8 cellular contexts compared by ENCODE assay signal in genomic region chr1:161314201-161314981, GRCh38. TPM values are rescaled to one million over a fixed set of nuclear protein-coding genes. Genes with fewer than 3 reads are reported as not detected.
DNase-seq lines count a peak whose midpoint lies in the region; ATAC-seq and TF ChIP-seq lines count a peak whose summit lies in the region.

SDHC (plus strand) TSS chr1:161314381; CDS start chr1:161314406, 25 bp downstream.

- H3K9me3 Mint-ChIP-seq in activated T-helper 17 cell treated with anti-CD3 and anti-CD28 coated beads, Interleukin-2, amount 50 U/mL, for 72 hours: no peaks in the 10 kb centered on the region
- no peaks in the 10 kb centered on the region for H3K9me3 Mint-ChIP-seq in naive thymus-derived CD8-positive, alpha-beta T cell

- peak; percentile 40 for TF ChIP-seq CTCF in fibroblast of mammary gland (conservative IDR thresholded peaks at IDR 0.05; ENCODE audit: control insufficient read depth, insufficient read depth, low read depth, low read length)

- H3K36me3 Mint-ChIP-seq in activated T-helper 17 cell treated with anti-CD3 and anti-CD28 coated beads, Interleukin-2, amount 50 U/mL, for 72 hours (ENCODE audit: low read depth): peaks cover 6% of the 10 kb centered on the region
- H3K36me3 Mint-ChIP-seq in naive thymus-derived CD8-positive, alpha-beta T cell: peaks cover 0 to 8% (median 2%) of the 10 kb centered on the region in 3 donors

- H3K4me3 ChIP-seq in Karpas-422 (ENCODE audit: low read length) (peak within 1 kb of the TSS; percentile 95), fibroblast of mammary gland (ENCODE audit: control insufficient read depth, low read depth, low read length) (peak within 1 kb of the TSS; percentile 97)

- peaks cover 27% of the 10 kb centered on the region for H3K79me2 ChIP-seq in Karpas-422 (ENCODE audit: low read length)

- no peaks in the 10 kb centered on the region for H3K36me3 ChIP-seq in Karpas-422 (ENCODE audit: insufficient read depth, low read length)

- peak within 1 kb of the TSS; percentile 96 for H3K4me3 Mint-ChIP-seq in activated T-helper 17 cell treated with anti-CD3 and anti-CD28 coated beads, Interleukin-2, amount 50 U/mL, for 72 hours
- peak within 1 kb of the TSS; percentile 96 to 99 (median 98) for H3K4me3 Mint-ChIP-seq in naive thymus-derived CD8-positive, alpha-beta T cell

- peak; percentile 92 for ATAC-seq in GM21737 (IDR thresholded peaks at IDR 0.05; ENCODE audit: unreplicated experiment)
- ATAC-seq in activated T-helper 17 cell treated with anti-CD3 and anti-CD28 coated beads, Interleukin-2, amount 50 U/mL, for 72 hours (replicated peaks): peak; percentile 100
- peak; percentile 98 to 99 for ATAC-seq in naive thymus-derived CD8-positive, alpha-beta T cell

- no peaks in the 10 kb centered on the region for H3K27me3 ChIP-seq in Karpas-422 (ENCODE audit: low read length)

- H2AFZ ChIP-seq in Karpas-422 (ENCODE audit: low read length): peak within 1 kb of the TSS; percentile 85

- H4K20me1 ChIP-seq in Karpas-422 (ENCODE audit: insufficient read depth, low read depth, low read length): no peaks in the 10 kb centered on the region

- H3K4me1 Mint-ChIP-seq in activated T-helper 17 cell treated with anti-CD3 and anti-CD28 coated beads, Interleukin-2, amount 50 U/mL, for 72 hours: peaks cover 9% of the 10 kb centered on the region
- H3K4me1 Mint-ChIP-seq in naive thymus-derived CD8-positive, alpha-beta T cell: peaks cover 11 to 29% (median 26%) of the 10 kb centered on the region in 4 donors

- no peaks in the 10 kb centered on the region for H3K9me2 ChIP-seq in Karpas-422 (replicated peaks; ENCODE audit: insufficient read depth, low read length)

- peak within 1 kb of the TSS; percentile 100 for H3K4me2 ChIP-seq in Karpas-422 (ENCODE audit: low read depth, low read length, poor library complexity, severe bottlenecking)

- POLR2A ChIA-PET in naive thymus-derived CD8-positive, alpha-beta T cell (lab: Charles Lee): interaction anchor here (0.8 to 2.5 kb wide), 16 partner anchors 8 to 148 kb away, joined by 3 to 28 read pairs (median 5); partner anchors contain the start of genes APOA2, FCER1G, NDUFS2 and PPOX

- no peaks in the 10 kb centered on the region for H3K27me3 Mint-ChIP-seq in activated T-helper 17 cell treated with anti-CD3 and anti-CD28 coated beads, Interleukin-2, amount 50 U/mL, for 72 hours
- H3K27me3 Mint-ChIP-seq in naive thymus-derived CD8-positive, alpha-beta T cell: no peaks in the 10 kb centered on the region

- peak within 1 kb of the TSS; percentile 98 for H3K27ac Mint-ChIP-seq in activated T-helper 17 cell treated with anti-CD3 and anti-CD28 coated beads, Interleukin-2, amount 50 U/mL, for 72 hours
- H3K27ac Mint-ChIP-seq in naive thymus-derived CD8-positive, alpha-beta T cell: peak within 1 kb of the TSS; percentile 98 to 100 (median 99)

- H3K9me3 ChIP-seq in Karpas-422 (ENCODE audit: low read length): no peaks in the 10 kb centered on the region

- peaks cover 37% of the 10 kb centered on the region for H3K4me1 ChIP-seq in Karpas-422 (ENCODE audit: low read length)

- H3K9ac ChIP-seq in Karpas-422 (ENCODE audit: low read length): peak within 1 kb of the TSS; percentile 95

- peak; percentile 94 for DNase-seq in Daoy (ENCODE audit: low read depth)
- peak; percentile 97 for DNase-seq in Karpas-422
- DNase-seq in RPMI7951 (ENCODE audit: low read depth): peak; percentile 83
- DNase-seq in fibroblast of mammary gland (ENCODE audit: low read depth): peak; percentile 86
- peak; percentile 88 to 95 (median 90) for DNase-seq in naive thymus-derived CD8-positive, alpha-beta T cell
- peak; percentile 84 to 92 (median 90) for DNase-seq in stimulated activated naive CD4-positive, alpha-beta T cell (lab: John Stamatoyannopoulos, UW)

- peak within 1 kb of the TSS; percentile 88 for H3K27ac ChIP-seq in Karpas-422 (ENCODE audit: low read length)

RNA-seq across cellular contexts. Expression of gene SDHC, which starts in this region (rescaled TPM):
- 20.6 and 22.5 TPM in 2 replicates for total RNA-seq in Daoy (2014; rRNA removed; shearing (Covaris generic))
- 14.2 and 48.8 TPM in 2 replicates for total RNA-seq in Karpas-422 (2014; rRNA removed; shearing (Covaris generic); ENCODE audit: low replicate concordance)
- 16.1 and 19.5 TPM in 2 replicates for total RNA-seq in RPMI7951 (2014; rRNA removed; shearing (Covaris generic))
- 100 to 1,000 TPM; 144 to 222 TPM for total RNA-seq in activated T-helper 17 cell treated with anti-CD3 and anti-CD28 coated beads, Interleukin-2, amount 50 U/mL, for 72 hours
- 100 to 1,000 TPM; 113 to 127 TPM for total RNA-seq in naive thymus-derived CD8-positive, alpha-beta T cell
- 100 to 1,000 TPM; 212 to 297 (median 217) TPM for polyA plus RNA-seq in naive thymus-derived CD8-positive, alpha-beta T cell

Comparison
In these comparisons a context has a peak if more than half of its experiments do, and no peak if none do; other contexts are left out.
1. Peak in every context shown above with its lines: DNase-seq, ATAC-seq, H3K4me3 ChIP-seq and H3K27ac ChIP-seq.